In genomic region chr11:2549491-2549875, GRCh38 we compare ENCODE assay signal across 7 cellular contexts.
"Had no signal": no experiment of that assay in that cellular context is flagged by ENCODE, and none has a peak within 500 bp of the region (broad histone marks: within the 10 kb centered on the region; RNA-seq: fewer than 3 reads in every experiment).

No MANE protein-coding gene starts in this region.

- H3K4me3 Mint-ChIP-seq: activated CD4-positive, alpha-beta T cell treated with anti-CD3 and anti-CD28 coated beads, Interleukin-2, amount 10 ng/mL, durations not matched to agents 24 days and 14 days; activated CD8-positive, alpha-beta T cell treated with anti-CD3 and anti-CD28 coated beads, Interleukin-2, amount 10 ng/mL, durations not matched to agents 7 days and 5 days; T-helper 2 cell treated with Interferon-gamma antibody and Interleukin-4, amounts not matched to agents 5 μg/mL and 100 μg/mL, for 36 hours had no signal

- ATAC-seq: activated CD8-positive, alpha-beta T cell treated with anti-CD3 and anti-CD28 coated beads, Interleukin-2, amount 10 ng/mL, durations not matched to agents 7 days and 5 days had no signal

- H3K27ac Mint-ChIP-seq: activated CD4-positive, alpha-beta T cell treated with anti-CD3 and anti-CD28 coated beads, Interleukin-2, amount 10 ng/mL, durations not matched to agents 24 days and 14 days; activated CD8-positive, alpha-beta T cell treated with anti-CD3 and anti-CD28 coated beads, Interleukin-2, amount 10 ng/mL, durations not matched to agents 7 days and 5 days; T-helper 2 cell treated with Interferon-gamma antibody and Interleukin-4, amounts not matched to agents 5 μg/mL and 100 μg/mL, for 36 hours had no signal

- H3K9me3 Mint-ChIP-seq: activated CD4-positive, alpha-beta T cell treated with anti-CD3 and anti-CD28 coated beads, Interleukin-2, amount 10 ng/mL, durations not matched to agents 24 days and 14 days; T-helper 2 cell treated with Interferon-gamma antibody and Interleukin-4, amounts not matched to agents 5 μg/mL and 100 μg/mL, for 36 hours had no signal

- DNase-seq: activated CD4-positive, alpha-beta T cell treated with anti-CD3 and anti-CD28 coated beads, Interleukin-2, amount 10 ng/mL, durations not matched to agents 24 days and 14 days; activated CD4-positive, CD25-positive, alpha-beta regulatory T cell; activated CD8-positive, alpha-beta T cell treated with anti-CD3 and anti-CD28 coated beads, Interleukin-2, amount 10 ng/mL, durations not matched to agents 7 days and 5 days; activated naive CD4-positive, alpha-beta T cell treated with Interleukin-2 at 50 U/mL for 16 hours; hippocampal formation; thyroid gland had no signal
